Comparison of ENCODE assay signal across 1 cellular context in genomic region chr11:62831520-62832345, GRCh38.
TF ChIP-seq lines count a peak whose summit lies in the region.

STX5 (minus strand) TSS chr11:62832051; CDS start chr11:62831243, 808 bp downstream.

TF ChIP-seq in K562, 482 proteins besides CTCF, POLR2A, EP300 and RAD21 (continued from another document and continues in another):
- peak; percentile 64 for TF ChIP-seq RBM22 (IDR thresholded peaks at IDR 0.05; ENCODE audit: low read depth, low read length, poor library complexity, severe bottlenecking)
- TF ChIP-seq FOSL1 (tag; conservative IDR thresholded peaks at IDR 0.05): peak; percentile 68
- peak; percentile 66 for TF ChIP-seq USF2 (CRISPR knock-in tag; IDR thresholded peaks at IDR 0.05)
- peak in 1 of 2 experiments; percentile 25 for TF ChIP-seq AFF1 (IDR thresholded peaks at IDR 0.05; ENCODE audit: low read depth in 1 of 2, partially characterized antibody in 2 of 2)
- 0 out of 2 replicates have a peak, but pooled peaks have one; percentile 16 for TF ChIP-seq NFRKB (IDR thresholded peaks at IDR 0.05; ENCODE audit: low read depth)
- peak in 1 of 2 experiments; percentile 25; a peak in 2 of 4 replicates for TF ChIP-seq MLLT1 (IDR thresholded peaks at IDR 0.05)
- TF ChIP-seq RBM14 (IDR thresholded peaks at IDR 0.05; ENCODE audit: borderline replicate concordance, insufficient read depth, low read depth, low read length): no peak
- peak; percentile 93 for TF ChIP-seq ZBTB40 (IDR thresholded peaks at IDR 0.05)
- TF ChIP-seq ZBTB40 (CRISPR knock-in tag; IDR thresholded peaks at IDR 0.05): no peak; the same call in 1 of the 2 replicates
- TF ChIP-seq ZNF175 (CRISPR knock-in tag; IDR thresholded peaks at IDR 0.05; ENCODE audit: low read depth): no peak
- peak in 1 of 3 experiments; percentile 90; a peak in 2 of 6 replicates for TF ChIP-seq ZBTB11 (CRISPR knock-in tag; IDR thresholded peaks at IDR 0.05)
- TF ChIP-seq GATA2 (CRISPR knock-in tag; IDR thresholded peaks at IDR 0.05): no peak
- TF ChIP-seq VEZF1 (CRISPR knock-in tag; IDR thresholded peaks at IDR 0.05): peak; percentile 69
- peak; percentile 17 for TF ChIP-seq SMAD1 (IDR thresholded peaks at IDR 0.05; ENCODE audit: low read depth, low read length, partially characterized antibody)
- peak in 1 of 2 experiments; percentile 21; a peak in 1 of 4 replicates for TF ChIP-seq ZNF318 (IDR thresholded peaks at IDR 0.05; ENCODE audit: borderline replicate concordance in 1 of 2, low read depth in 1 of 2)
- TF ChIP-seq TAF9B (IDR thresholded peaks at IDR 0.05; ENCODE audit: partially characterized antibody): peak; percentile 89
